Comparison of ENCODE assay signal across 21 cellular contexts in genomic region chr4:2289311-2289954, GRCh38. TPM values are rescaled to one million over a fixed set of nuclear protein-coding genes. Genes with fewer than 3 reads are reported as not detected.
DNase-seq lines count a peak whose midpoint lies in the region; ATAC-seq lines count a peak whose summit lies in the region.
"Had no signal": no experiment of that assay in that cellular context is flagged by ENCODE, and none has a peak within 500 bp of the region (broad histone marks: within the 10 kb centered on the region; RNA-seq: fewer than 3 reads in every experiment).

No MANE protein-coding gene starts in this region.

- no peak for DNase-seq in CD4-positive, CD25-positive, alpha-beta regulatory T cell
- no peak for DNase-seq in central memory CD8-positive, alpha-beta T cell (ENCODE audit: low spot score in 2 of 2)
- no peak for DNase-seq in neuronal stem cell (ENCODE audit: low spot score)
- DNase-seq in DMS 273 (lab: John Stamatoyannopoulos, UW; ENCODE audit: unreplicated experiment), result no peak
- no peak for DNase-seq in T-helper 9 cell
- no peak for DNase-seq in NCI-H510A (lab: John Stamatoyannopoulos, UW)
- DNase-seq: activated CD4-positive, alpha-beta T cell treated with anti-CD3 and anti-CD28 coated beads, Interleukin-2, amount 50 U/mL, for 48 hours; activated gamma-delta T cell; colonic mucosa; foreskin fibroblast; GM23248; KBM-7; left colon; NCI-H2081; NCI-H524 treated with DMSO at 0.1 percent for 48 hours; SHP77 treated with DMSO at 0.1 percent for 48 hours; stimulated activated CD4-positive, alpha-beta T cell treated with anti-CD3 and anti-CD28 coated beads, Interleukin-4, amount 100 ng/mL, for 4 hours; T1000 had no signal

- peak overlapping the region; percentile 92 for H3K14ac ChIP-seq in neuronal stem cell (ENCODE audit: low read length)

- H3K4me2 ChIP-seq in BLaER1 (peak overlapping the region; percentile 87), neuronal stem cell (ENCODE audit: insufficient read depth, low read length, poor library complexity, severe bottlenecking) (no peak overlapping the region)

- H4K8ac ChIP-seq in neuronal stem cell (ENCODE audit: low read depth, low read length), result no peak overlapping the region

- H3K9ac ChIP-seq in BLaER1, result peak overlapping the region; percentile 21
- peak overlapping the region; percentile 74 for H3K9ac ChIP-seq in neuronal stem cell (ENCODE audit: low read depth, low read length, poor library complexity)
- H3K9ac ChIP-seq: GM23248 had no signal

- H3K27ac ChIP-seq in BLaER1, result peak overlapping the region; percentile 70
- peak overlapping the region; percentile 81 for H3K27ac ChIP-seq in CD4-positive, CD25-positive, alpha-beta regulatory T cell (ENCODE audit: insufficient read depth, low read length, poor library complexity, severe bottlenecking)
- no peak overlapping the region for H3K27ac ChIP-seq in neuronal stem cell (replicated peaks; ENCODE audit: low read length)
- H3K27ac ChIP-seq: colonic mucosa, GM23248, ovary, thoracic aorta had no signal

- H3K4me3 ChIP-seq in BLaER1 (peak overlapping the region; percentile 31; the same call in 1 of the 2 replicates), neuronal stem cell (ENCODE audit: low read length in 2 of 2) (peak overlapping the region in 1 of 2 donors; percentile 49)
- H3K4me3 ChIP-seq in CD4-positive, CD25-positive, alpha-beta regulatory T cell (ENCODE audit: low read depth, low read length), result no peak overlapping the region
- H3K4me3 ChIP-seq: colonic mucosa, GM23248, ovary, thoracic aorta had no signal

- H3K79me1 ChIP-seq in neuronal stem cell (ENCODE audit: low read depth, low read length), result peaks cover 4% of the 10 kb centered on the region

- peak overlapping the region; percentile 10 for H3K4ac ChIP-seq in neuronal stem cell (ENCODE audit: low read length)

- ATAC-seq in CD4-positive, CD25-positive, alpha-beta regulatory T cell (ENCODE audit: low read depth in 2 of 2), result no peak
- ATAC-seq in central memory CD8-positive, alpha-beta T cell (replicated peaks; ENCODE audit: extremely low read depth, poor library complexity, severe bottlenecking), result no peak
- ATAC-seq: left colon had no signal

- H3K4me1 ChIP-seq in BLaER1, result peaks cover 56% of the 10 kb centered on the region
- H3K4me1 ChIP-seq in CD4-positive, CD25-positive, alpha-beta regulatory T cell (ENCODE audit: control insufficient read depth, insufficient read depth, low read length, poor library complexity, severe bottlenecking), result peaks cover 40% of the 10 kb centered on the region
- peaks cover 0 to 22% of the 10 kb centered on the region in 2 donors for H3K4me1 ChIP-seq in neuronal stem cell (ENCODE audit: control insufficient read depth in 2 of 2, insufficient read depth in 1 of 2, low read depth in 1 of 2, low read length in 2 of 2)
- H3K4me1 ChIP-seq: colonic mucosa had no signal

- no CpG with 5 or more reads among the region's 14 CpGs for WGBS in neuronal stem cell (ENCODE audit: extremely low coverage in 2 of 2, insufficient read length in 2 of 2, insufficient replicate concordance in 1 of 2), 2 donors

- peak overlapping the region; percentile 69 to 81 (median 74) for H3K27ac Mint-ChIP-seq in CD4-positive, CD25-positive, alpha-beta regulatory T cell
- peak overlapping the region; percentile 100 for H3K27ac Mint-ChIP-seq in central memory CD8-positive, alpha-beta T cell (ENCODE audit: low read depth)

- H4K91ac ChIP-seq in neuronal stem cell (ENCODE audit: low read depth, low read length, poor library complexity), result no peak overlapping the region

- H2BK5ac ChIP-seq in neuronal stem cell (ENCODE audit: low read length), result no peak overlapping the region

- H2AK5ac ChIP-seq in neuronal stem cell (ENCODE audit: low read depth, low read length), result peak overlapping the region; percentile 91

- peaks cover 0 to 2% (median 0%) of the 10 kb centered on the region in 7 donors for H3K9me3 Mint-ChIP-seq in CD4-positive, CD25-positive, alpha-beta regulatory T cell
- H3K9me3 Mint-ChIP-seq in central memory CD8-positive, alpha-beta T cell, result no peaks in the 10 kb centered on the region

- peaks cover 3 to 53% (median 20%) of the 10 kb centered on the region in 4 donors for H3K4me1 Mint-ChIP-seq in CD4-positive, CD25-positive, alpha-beta regulatory T cell
- H3K4me1 Mint-ChIP-seq in central memory CD8-positive, alpha-beta T cell, result peaks cover 16% of the 10 kb centered on the region

- peaks cover 8% of the 10 kb centered on the region for H3K27me3 Mint-ChIP-seq in CD4-positive, CD25-positive, alpha-beta regulatory T cell
- no peaks in the 10 kb centered on the region for H3K27me3 Mint-ChIP-seq in central memory CD8-positive, alpha-beta T cell

- H3K27me3 ChIP-seq in BLaER1 (no peaks in the 10 kb centered on the region), neuronal stem cell (ENCODE audit: control insufficient read depth in 3 of 3, insufficient read depth in 3 of 3, low read depth in 1 of 3, low read length in 3 of 3) (peaks cover 0 to 30% (median 0%) of the 10 kb centered on the region in 3 experiments)
- no peaks in the 10 kb centered on the region for H3K27me3 ChIP-seq in CD4-positive, CD25-positive, alpha-beta regulatory T cell (ENCODE audit: control insufficient read depth, insufficient read depth, low read length)
- H3K27me3 ChIP-seq: colonic mucosa, ovary had no signal

- H3K23ac ChIP-seq in neuronal stem cell (ENCODE audit: low read depth, low read length, poor library complexity), result peak overlapping the region; percentile 74

- H3K4me3 Mint-ChIP-seq in CD4-positive, CD25-positive, alpha-beta regulatory T cell, result peak overlapping the region in 1 of 4 donors; percentile 64
- H3K4me3 Mint-ChIP-seq in central memory CD8-positive, alpha-beta T cell, result peak overlapping the region; percentile 78

- H2AFZ ChIP-seq in neuronal stem cell (ENCODE audit: low read length), result no peak overlapping the region
- H2AFZ ChIP-seq: GM23248 had no signal

- H2BK120ac ChIP-seq in neuronal stem cell (ENCODE audit: low read depth, low read length), result peak overlapping the region; percentile 63

- H3K36me3 Mint-ChIP-seq in CD4-positive, CD25-positive, alpha-beta regulatory T cell, result no peaks in the 10 kb centered on the region
- peaks cover 19% of the 10 kb centered on the region for H3K36me3 Mint-ChIP-seq in central memory CD8-positive, alpha-beta T cell (ENCODE audit: insufficient read depth)

- no peak overlapping the region for H2BK15ac ChIP-seq in neuronal stem cell (ENCODE audit: low read length)

- H2BK12ac ChIP-seq in neuronal stem cell (ENCODE audit: low read length), result no peak overlapping the region

- no peaks in the 10 kb centered on the region for H3K36me3 ChIP-seq in BLaER1
- H3K36me3 ChIP-seq in CD4-positive, CD25-positive, alpha-beta regulatory T cell (ENCODE audit: control insufficient read depth, insufficient read depth, low read length), result no peaks in the 10 kb centered on the region
- H3K36me3 ChIP-seq in neuronal stem cell (replicated peaks in 1 of 2; ENCODE audit: control insufficient read depth in 2 of 2, insufficient read depth in 2 of 2, low read length in 2 of 2), result no peaks in the 10 kb centered on the region
- H3K36me3 ChIP-seq: colonic mucosa, ovary, thoracic aorta had no signal

- H3K18ac ChIP-seq in neuronal stem cell (ENCODE audit: low read length), result peak overlapping the region; percentile 77

- no peaks in the 10 kb centered on the region for H4K20me1 ChIP-seq in BLaER1

- H3K9me3 ChIP-seq in BLaER1, result no peaks in the 10 kb centered on the region
- no peaks in the 10 kb centered on the region for H3K9me3 ChIP-seq in CD4-positive, CD25-positive, alpha-beta regulatory T cell (ENCODE audit: control insufficient read depth in 2 of 2, low read length in 2 of 2)
- no peaks in the 10 kb centered on the region for H3K9me3 ChIP-seq in neuronal stem cell (replicated peaks in 1 of 2; ENCODE audit: control insufficient read depth in 2 of 2, insufficient read depth in 1 of 2, low read depth in 1 of 2, low read length in 2 of 2)
- H3K9me3 ChIP-seq: colonic mucosa, ovary had no signal

RNA-seq across cellular contexts. Expression of gene MXD4, which starts 27.5 kb away (rescaled TPM):
- 121 TPM for total RNA-seq in CD4-positive, CD25-positive, alpha-beta regulatory T cell
- polyA plus RNA-seq in CD4-positive, CD25-positive, alpha-beta regulatory T cell, result 10 to 100 TPM; 34.3 to 60.4 (median 47.2) TPM
- 45.6 TPM for polyA plus RNA-seq in neuronal stem cell (2013, experiment 1 of 2)
- polyA plus RNA-seq in neuronal stem cell (2013, experiment 2 of 2), result 47.1 TPM

RNA-seq across cellular contexts. Expression of gene HAUS3, which starts 47.5 kb away (rescaled TPM):
- total RNA-seq in CD4-positive, CD25-positive, alpha-beta regulatory T cell, result 140 TPM
- polyA plus RNA-seq in CD4-positive, CD25-positive, alpha-beta regulatory T cell, result 10 to 100 TPM; 27.5 to 29.8 (median 28.4) TPM
- polyA plus RNA-seq in neuronal stem cell (2013, experiment 1 of 2), result 11.4 TPM
- 12.2 TPM for polyA plus RNA-seq in neuronal stem cell (2013, experiment 2 of 2)

RNA-seq across cellular contexts. Expression of gene POLN, which starts 47.5 kb away (rescaled TPM):
- total RNA-seq in CD4-positive, CD25-positive, alpha-beta regulatory T cell, result 4.9 TPM
- polyA plus RNA-seq in CD4-positive, CD25-positive, alpha-beta regulatory T cell, result 1 to 10 TPM in 1 of 4 donors, under 1 TPM in 3; 0.46 to 1.7 (median 0.92) TPM
- 0.77 TPM for polyA plus RNA-seq in neuronal stem cell (2013, experiment 1 of 2)
- 0.54 TPM for polyA plus RNA-seq in neuronal stem cell (2013, experiment 2 of 2)
